ENCODE assay signal across 11 cellular contexts in the genomic region with DNA sequence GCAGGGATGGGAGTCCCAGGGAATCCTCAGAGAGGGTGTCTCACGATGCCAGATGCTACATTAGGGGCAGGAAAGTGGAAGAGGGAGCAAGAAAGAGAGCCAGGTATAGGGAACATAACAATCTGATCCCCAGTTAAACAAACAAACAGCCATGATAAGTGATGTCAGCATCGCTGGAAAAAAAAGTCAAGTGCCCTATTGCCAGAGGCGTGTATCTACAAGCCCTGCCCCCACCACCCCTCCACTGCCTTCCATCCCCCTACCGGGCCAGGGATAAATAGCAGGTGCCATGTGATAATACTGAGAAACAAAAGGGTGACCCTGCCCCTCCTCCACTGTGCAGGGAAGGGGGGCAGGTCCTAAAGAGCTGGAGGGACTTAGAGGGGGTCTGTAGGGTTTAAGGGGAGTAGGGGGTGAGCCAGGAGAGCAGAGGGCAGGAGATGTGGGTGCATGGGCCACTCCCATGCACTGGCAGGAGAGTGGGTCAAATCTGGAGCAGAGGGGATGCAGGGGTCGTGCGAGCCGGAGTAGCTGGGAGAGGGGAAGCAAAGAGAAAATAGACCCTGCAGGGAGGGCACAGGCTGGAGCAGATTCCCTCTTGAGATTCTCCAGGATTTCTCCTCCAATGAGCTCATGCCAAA. TPM values are rescaled to one million over a fixed set of nuclear protein-coding genes. Genes with fewer than 3 reads are reported as not detected.
A peak's percentile ranks its signal among the peaks of the same experiment; 100 is the strongest.
DNase-seq lines count a peak whose midpoint lies in the region; ATAC-seq, FAIRE-seq and TF ChIP-seq lines count a peak whose summit lies in the region.
"Had no signal": no experiment of that assay in that cellular context is flagged by ENCODE, and none has a peak within 500 bp of the region (broad histone marks: within the 10 kb centered on the region; RNA-seq: fewer than 3 reads in every experiment).

No MANE protein-coding gene starts in this region.

- TF ChIP-seq CTCF in choroid plexus epithelial cell (conservative IDR thresholded peaks at IDR 0.05; ENCODE audit: low read depth, low read length) = peak; percentile 25

- ATAC-seq in stimulated activated naive CD8-positive, alpha-beta T cell treated with anti-CD3 and anti-CD28 coated beads, Interleukin-15, Interleukin-2, amounts not matched to agents 100 U/mL and 50 U/mL, for 24 hours = no peak
- ATAC-seq in activated CD8-positive, alpha-beta memory T cell treated with anti-CD3 and anti-CD28 coated beads, Interleukin-2, amount 10 ng/mL, durations not matched to agents 7 days and 5 days = no peak
- no peak for ATAC-seq in GM19328 (IDR thresholded peaks at IDR 0.05; ENCODE audit: unreplicated experiment)

- CTCF ChIA-PET in activated CD8-positive, alpha-beta memory T cell treated with anti-CD3 and anti-CD28 coated beads, Interleukin-2, amount 10 ng/mL, durations not matched to agents 7 days and 5 days (lab: Charles Lee) = no interaction called here

- no peaks in the 10 kb centered on the region for H3K36me3 Mint-ChIP-seq in activated CD8-positive, alpha-beta memory T cell treated with anti-CD3 and anti-CD28 coated beads, Interleukin-2, amount 10 ng/mL, durations not matched to agents 7 days and 5 days

- TF ChIP-seq POLR2A in GM12891 (IDR thresholded peaks at IDR 0.05; ENCODE audit: low read depth, low read length) = no peak

- H3K9me3 Mint-ChIP-seq in activated CD8-positive, alpha-beta memory T cell treated with anti-CD3 and anti-CD28 coated beads, Interleukin-2, amount 10 ng/mL, durations not matched to agents 7 days and 5 days (ENCODE audit: low read depth) = no peaks in the 10 kb centered on the region

- peak; percentile 28 to 29 for DNase-seq in activated T-cell treated with anti-CD3 and anti-CD28 coated beads, Interleukin-2, amount 50 U/mL, for 48 hours
- DNase-seq in activated T-cell treated with anti-CD3 and anti-CD28 coated beads, Interleukin-2, amount 50 U/mL, for 1 hour = no peak
- DNase-seq in NCI-H2196 (lab: John Stamatoyannopoulos, UW; ENCODE audit: unreplicated experiment) = peak; percentile 84
- DNase-seq in choroid plexus epithelial cell (ENCODE audit: low read depth) = no peak
- DNase-seq in stimulated activated naive CD8-positive, alpha-beta T cell treated with anti-CD3 and anti-CD28 coated beads, Interleukin-15, Interleukin-2, amounts not matched to agents 100 U/mL and 50 U/mL, for 24 hours = peak; percentile 16
- DNase-seq in activated CD8-positive, alpha-beta memory T cell treated with anti-CD3 and anti-CD28 coated beads, Interleukin-2, amount 10 ng/mL, durations not matched to agents 7 days and 5 days = no peak
- no peak for DNase-seq in GM12891 (ENCODE audit: insufficient read length, low spot score)
- DNase-seq: activated naive CD4-positive, alpha-beta T cell treated with Interleukin-2 at 50 U/mL for 16 hours; stimulated activated CD4-positive, alpha-beta T cell treated with anti-CD3 and anti-CD28 coated beads, Interleukin-4, amount 100 ng/mL, for 1 hour had no signal

- H3K27ac Mint-ChIP-seq in activated CD8-positive, alpha-beta memory T cell treated with anti-CD3 and anti-CD28 coated beads, Interleukin-2, amount 10 ng/mL, durations not matched to agents 7 days and 5 days = no peak overlapping the region

- no peak for FAIRE-seq in GM12891 (lab: Jason Lieb, UNC)

- peaks cover 30% of the 10 kb centered on the region for H3K27me3 Mint-ChIP-seq in activated CD8-positive, alpha-beta memory T cell treated with anti-CD3 and anti-CD28 coated beads, Interleukin-2, amount 10 ng/mL, durations not matched to agents 7 days and 5 days

- H3K4me3 ChIP-seq in choroid plexus epithelial cell (ENCODE audit: low read depth, low read length) = no peak overlapping the region
- H3K4me3 ChIP-seq: BLaER1 treated with 17β-estradiol and CSF1 and Interleukin-3, amounts not matched to agents 10 nM and 100 nM had no signal

- no peaks in the 10 kb centered on the region for H3K4me1 Mint-ChIP-seq in activated CD8-positive, alpha-beta memory T cell treated with anti-CD3 and anti-CD28 coated beads, Interleukin-2, amount 10 ng/mL, durations not matched to agents 7 days and 5 days

- no peak overlapping the region for H3K4me3 Mint-ChIP-seq in activated CD8-positive, alpha-beta memory T cell treated with anti-CD3 and anti-CD28 coated beads, Interleukin-2, amount 10 ng/mL, durations not matched to agents 7 days and 5 days

TF ChIP-seq in GM12891, 5 proteins besides CTCF, POLR2A, EP300 and RAD21:
- no peak for TF ChIP-seq PAX5 (IDR thresholded peaks at IDR 0.05; ENCODE audit: insufficient read depth, low read length, severe bottlenecking)
- no peak for TF ChIP-seq TAF1 (IDR thresholded peaks at IDR 0.05; ENCODE audit: low read depth, low read length)
- TF ChIP-seq POU2F2 (IDR thresholded peaks at IDR 0.05; ENCODE audit: low read depth, low read length) = no peak
- no peak for TF ChIP-seq POLR2AphosphoS5 (IDR thresholded peaks at IDR 0.05; ENCODE audit: low read depth, low read length)
- TF ChIP-seq SPI1 (IDR thresholded peaks at IDR 0.05; ENCODE audit: low read depth, low read length) = no peak
TF ChIP-seq in GM12891: peak in this region for 0.

RNA-seq across cellular contexts. Expression of a gene that starts 3.4 kb away (rescaled TPM):
- not detected for total RNA-seq in activated CD8-positive, alpha-beta memory T cell treated with anti-CD3 and anti-CD28 coated beads, Interleukin-2, amount 10 ng/mL, durations not matched to agents 7 days and 5 days
- polyA plus RNA-seq in GM12891 (2012; ENCODE audit: low read depth, missing spikeins) = 0.03 TPM

Comparison
In these comparisons a context has a peak if more than half of its experiments do, and no peak if none do; other contexts are left out.
1. DNase-seq: peak in activated T-cell treated with anti-CD3 and anti-CD28 coated beads, Interleukin-2, amount 50 U/mL, for 48 hours (2 of 2), NCI-H2196 (single experiment) and stimulated activated naive CD8-positive, alpha-beta T cell treated with anti-CD3 and anti-CD28 coated beads, Interleukin-15, Interleukin-2, amounts not matched to agents 100 U/mL and 50 U/mL, for 24 hours (single experiment); none in activated T-cell treated with anti-CD3 and anti-CD28 coated beads, Interleukin-2, amount 50 U/mL, for 1 hour (single experiment), choroid plexus epithelial cell (single experiment), activated CD8-positive, alpha-beta memory T cell treated with anti-CD3 and anti-CD28 coated beads, Interleukin-2, amount 10 ng/mL, durations not matched to agents 7 days and 5 days (single experiment) and GM12891 (single experiment).